Comparison of ENCODE assay signal across 21 cellular contexts in genomic region chr11:34546511-34547206, GRCh38. TPM values are rescaled to one million over a fixed set of nuclear protein-coding genes. Genes with fewer than 3 reads are reported as not detected.
A peak's percentile ranks its signal among the peaks of the same experiment; 100 is the strongest.
DNase-seq lines count a peak whose midpoint lies in the region; ATAC-seq, FAIRE-seq and TF ChIP-seq lines count a peak whose summit lies in the region.
"Had no signal": no experiment of that assay in that cellular context is flagged by ENCODE, and none has a peak within 500 bp of the region (broad histone marks: within the 10 kb centered on the region; RNA-seq: fewer than 3 reads in every experiment).

No MANE protein-coding gene starts in this region.

- peak; percentile 92 for ATAC-seq in PC-3
- ATAC-seq: stimulated activated naive CD8-positive, alpha-beta T cell treated with anti-CD3 and anti-CD28 coated beads, Interleukin-15, Interleukin-2, amounts not matched to agents 100 U/mL and 50 U/mL, for 24 hours had no signal

- H2AFZ ChIP-seq in PC-3 (ENCODE audit: low read length): 0 out of 2 replicates have a peak overlapping the region, but pooled peaks have one; percentile 3
- H2AFZ ChIP-seq: GM23248, hepatocyte had no signal

- intact Hi-C loops in PC-3 (cut with micrococcal nuclease): no loop called here
- intact Hi-C loops in posterior cingulate gyrus (cut with DNase I): loop anchor here (5.0 kb wide), 1 partner anchor 34 kb away; the partner anchor contains the start of gene ELF5

- H3K36me3 ChIP-seq in PC-3 (ENCODE audit: low read depth, low read length): no peaks in the 10 kb centered on the region
- H3K36me3 ChIP-seq: esophagus squamous epithelium, SJCRH30 had no signal

- FAIRE-seq in frontal cortex (lab: Jason Lieb, UNC): peak; percentile 61
- FAIRE-seq: GM12892 had no signal

- no peak overlapping the region for H3K9ac ChIP-seq in PC-3 (ENCODE audit: low read length)
- H3K9ac ChIP-seq: GM23248 had no signal

- H3K79me2 ChIP-seq in PC-3 (ENCODE audit: low read length): no peaks in the 10 kb centered on the region
- H3K79me2 ChIP-seq: hepatocyte had no signal

- TF ChIP-seq CTCF in PC-3 (conservative IDR thresholded peaks at IDR 0.05; ENCODE audit: low read depth, low read length): no peak

- POLR2A ChIA-PET in PC-3 (lab: Charles Lee; ENCODE audit: unreplicated experiment): no interaction called here

- no TSS peak for BruUV-seq in PC-3 (replicated peaks; lab: Mats Ljungman, UMichigan)

- H4K20me1 ChIP-seq in PC-3 (ENCODE audit: low read length): no peaks in the 10 kb centered on the region

- CTCF ChIA-PET in PC-3 (lab: Charles Lee): no interaction called here

- H3K27me3 ChIP-seq in PC-3 (ENCODE audit: low read length): no peaks in the 10 kb centered on the region

- DNase-seq in DMS53 treated with DMSO at 0.1 percent for 48 hours (lab: John Stamatoyannopoulos, UW; ENCODE audit: unreplicated experiment) (peak; percentile 3), PC-3 (peak; percentile 34), frontal cortex (ENCODE audit: low spot score in 2 of 2) (peak; percentile 19 to 51), posterior cingulate gyrus (peak in 7 of 10 donors; percentile 18 to 86 (median 54)), HK-2 (ENCODE audit: unreplicated experiment) (no peak)
- DNase-seq in stimulated activated CD4-positive, alpha-beta T cell treated with anti-CD3 and anti-CD28 coated beads, Interleukin-2, amount 100 ng/mL, for 24 hours: no peak
- no peak for DNase-seq in stimulated activated naive CD4-positive, alpha-beta T cell (lab: John Stamatoyannopoulos, UW)
- no peak for DNase-seq in stimulated activated naive CD4-positive, alpha-beta T cell treated with Interleukin-2 at 50 U/mL for 16 hours (lab: John Stamatoyannopoulos, UW)
- DNase-seq: activated CD4-positive, alpha-beta T cell treated with anti-CD3 and anti-CD28 coated beads for 4 hours; activated naive CD4-positive, alpha-beta T cell; dermis blood vessel endothelial cell; esophagus squamous epithelium; GDM1; GM23248; NCI-H1694; NCI-H446; SJCRH30; stimulated activated naive CD8-positive, alpha-beta T cell treated with anti-CD3 and anti-CD28 coated beads, Interleukin-15, Interleukin-2, amounts not matched to agents 100 U/mL and 50 U/mL, for 24 hours had no signal

- H3K4me2 ChIP-seq in PC-3 (ENCODE audit: low read length): no peak overlapping the region
- H3K4me2 ChIP-seq: hepatocyte had no signal

- H3K4me1 ChIP-seq in PC-3 (ENCODE audit: insufficient read depth, low read length): peaks cover 7% of the 10 kb centered on the region; the same call in 1 of the 2 replicates
- H3K4me1 ChIP-seq: SJCRH30 had no signal

- H3K9me3 ChIP-seq in PC-3 (ENCODE audit: low read length): no peaks in the 10 kb centered on the region
- H3K9me3 ChIP-seq: esophagus squamous epithelium, SJCRH30 had no signal

- no peak overlapping the region for H3K27ac ChIP-seq in PC-3 (ENCODE audit: low read length)
- H3K27ac ChIP-seq: esophagus squamous epithelium, GM23248, hepatocyte, SJCRH30 had no signal

- H3K9me2 ChIP-seq in PC-3 (replicated peaks; ENCODE audit: low read length): no peaks in the 10 kb centered on the region

- no peak overlapping the region for H3K4me3 ChIP-seq in PC-3 (ENCODE audit: low read length)
- H3K4me3 ChIP-seq: esophagus squamous epithelium, GM23248, hepatocyte, SJCRH30 had no signal

- no peaks in the 10 kb centered on the region for H3F3A ChIP-seq in PC-3 (ENCODE audit: low read length, unreplicated experiment)

RNA-seq across cellular contexts. Expression of gene ELF5, which starts 33.1 kb away (rescaled TPM):
- total RNA-seq in PC-3 (2014; rRNA removed) (0.11 TPM in 1 of 2 replicates, not detected in the other), frontal cortex (not detected)
- total RNA-seq: dermis blood vessel endothelial cell, GM23248, posterior vena cava, SJCRH30 had no signal

Comparison
In these comparisons a context has a peak if more than half of its experiments do, and no peak if none do; other contexts are left out.
1. DNase-seq: peak in DMS53 treated with DMSO at 0.1 percent for 48 hours (single experiment), PC-3 (single experiment), frontal cortex (2 of 2) and posterior cingulate gyrus (7 of 10); none in stimulated activated CD4-positive, alpha-beta T cell treated with anti-CD3 and anti-CD28 coated beads, Interleukin-2, amount 100 ng/mL, for 24 hours (0 of 2), HK-2 (single experiment), stimulated activated naive CD4-positive, alpha-beta T cell (0 of 6) and stimulated activated naive CD4-positive, alpha-beta T cell treated with Interleukin-2 at 50 U/mL for 16 hours (single experiment).